Comparison of ENCODE assay signal across 14 cellular contexts in the genomic region with DNA sequence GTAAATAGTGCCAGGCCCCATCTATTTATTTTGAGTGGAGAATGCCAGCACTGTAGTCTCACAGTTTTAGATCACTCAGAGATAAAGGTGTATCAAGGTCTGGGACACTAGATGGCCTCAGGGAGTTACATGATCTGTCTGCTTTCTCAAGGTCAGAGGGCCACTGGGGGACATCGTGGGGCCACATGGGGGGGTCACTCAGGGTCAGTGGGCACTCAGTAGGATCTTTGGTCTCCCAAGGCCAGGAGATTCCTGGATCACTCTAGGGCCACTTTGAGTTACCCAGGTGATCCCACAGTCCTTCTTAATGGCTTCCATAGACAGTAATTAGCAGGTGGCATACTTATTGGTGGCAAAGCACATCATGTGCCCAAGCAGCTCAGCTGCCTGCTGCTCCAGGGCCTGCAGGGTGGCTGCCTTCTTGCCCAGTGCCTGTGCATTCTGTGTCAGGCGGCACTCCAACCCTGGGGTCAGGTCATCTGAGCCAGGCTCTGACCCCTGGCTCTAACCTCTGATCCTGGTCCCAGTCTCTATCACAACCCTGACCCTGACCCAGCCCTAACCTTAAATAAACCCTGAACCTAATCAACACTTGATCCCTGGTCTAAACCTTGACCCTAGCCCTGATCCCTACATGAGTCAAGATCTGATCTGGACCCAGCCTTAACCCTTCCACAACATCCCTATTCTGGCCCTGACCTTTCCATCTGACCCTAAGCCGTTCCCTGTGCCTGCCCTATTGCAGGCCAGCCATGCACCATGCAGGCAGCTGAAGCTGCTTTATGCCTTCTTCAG. TPM values are rescaled to one million over a fixed set of nuclear protein-coding genes. Genes with fewer than 3 reads are reported as not detected.
A peak's percentile ranks its signal among the peaks of the same experiment; 100 is the strongest.
DNase-seq lines count a peak whose midpoint lies in the region; ATAC-seq, FAIRE-seq and TF ChIP-seq lines count a peak whose summit lies in the region.
"Had no signal": no experiment of that assay in that cellular context is flagged by ENCODE, and none has a peak within 500 bp of the region (broad histone marks: within the 10 kb centered on the region; RNA-seq: fewer than 3 reads in every experiment).

No MANE protein-coding gene starts in this region.

- FAIRE-seq in urothelium cell line (lab: Jason Lieb, UNC) (no peak), GM19239 (lab: Jason Lieb, UNC) (no peak)
- FAIRE-seq: GM18507 had no signal

- H3K9ac ChIP-seq in liver (ENCODE audit: low read depth in 1 of 2, low read length in 2 of 2): no peak overlapping the region

- TF ChIP-seq CTCF in heart left ventricle (IDR thresholded peaks at IDR 0.05): peak in 1 of 12 donors; percentile 15
- no peak for TF ChIP-seq CTCF in breast epithelium (IDR thresholded peaks at IDR 0.05)
- TF ChIP-seq CTCF in liver (IDR thresholded peaks at IDR 0.05; ENCODE audit: low read depth, low read length, missing input control): no peak

- WGBS in heart left ventricle, 4 donors: 60 to 79% (median 64%) methylated on average over 2 to 3 of the region's 3 CpGs
- 25% methylated on average over 3 of the region's 3 CpGs for WGBS in liver

- TF ChIP-seq RAD21 in liver (IDR thresholded peaks at IDR 0.05): no peak

- H3K27me3 ChIP-seq in heart left ventricle (no peaks in the 10 kb centered on the region), breast epithelium (no peaks in the 10 kb centered on the region), liver (ENCODE audit: control insufficient read depth in 4 of 4, insufficient read depth in 4 of 4, low read length in 3 of 4) (no peaks in the 10 kb centered on the region)

- H3K4me1 ChIP-seq in heart left ventricle (peaks cover 8 to 40% (median 30%) of the 10 kb centered on the region in 12 donors), breast epithelium (peaks cover 5 to 10% of the 10 kb centered on the region in 2 donors), liver (ENCODE audit: control insufficient read depth in 4 of 4, insufficient read depth in 4 of 4, low read length in 3 of 4) (peaks cover 2 to 57% (median 51%) of the 10 kb centered on the region in 4 donors)

- no peak for ATAC-seq in heart left ventricle
- ATAC-seq in left ventricle myocardium superior: no peak
- no peak for ATAC-seq in HG02938 (IDR thresholded peaks at IDR 0.05; ENCODE audit: unreplicated experiment)

- H3K27ac ChIP-seq in heart left ventricle (peak overlapping the region in 11 of 12 donors; percentile 87 to 99 (median 94)), breast epithelium (peak overlapping the region; percentile 32 to 45), liver (ENCODE audit: low read depth in 1 of 2, low read length in 2 of 2) (no peak overlapping the region)

- DNase-seq in heart left ventricle: no peak
- no peak for DNase-seq in left ventricle myocardium superior
- no peak for DNase-seq in breast epithelium (ENCODE audit: low spot score in 2 of 2)
- DNase-seq in urothelium cell line (ENCODE audit: low spot score): peak; percentile 44
- no peak for DNase-seq in GM19239 (ENCODE audit: insufficient read length, low spot score)
- DNase-seq in stimulated activated CD4-positive, alpha-beta T cell treated with anti-CD3 and anti-CD28 coated beads, Interleukin-4, amount 100 ng/mL, for 24 hours: no peak
- DNase-seq: activated CD4-positive, alpha-beta memory T cell treated with anti-CD3 and anti-CD28 coated beads, Interleukin-2, amount 10 ng/mL, durations not matched to agents 7 days and 5 days; activated naive CD4-positive, alpha-beta T cell treated with anti-CD3 and anti-CD28 coated beads, Interleukin-2, amount 10 ng/mL, durations not matched to agents 7 days and 5 days; head of caudate nucleus; NCI-H526 had no signal

- H3K9me3 ChIP-seq in heart left ventricle (no peaks in the 10 kb centered on the region), breast epithelium (no peaks in the 10 kb centered on the region), liver (ENCODE audit: control insufficient read depth in 4 of 4, low read length in 3 of 4) (no peaks in the 10 kb centered on the region)

- TF ChIP-seq POLR2A in heart left ventricle (IDR thresholded peaks at IDR 0.05) (no peak), breast epithelium (IDR thresholded peaks at IDR 0.05) (no peak)

- intact Hi-C loops in heart left ventricle (cut with DNase I) (loop anchor here in 3 of 10 donors (5.0 to 10.0 kb wide), 3 partner anchors 33 to 540 kb away; a partner anchor contains a TSS), left ventricle myocardium superior (cut with micrococcal nuclease) (no loop called here), breast epithelium (cut with DNase I; ENCODE audit: low total_unique reads) (no loop called here)

- H3K36me3 ChIP-seq in heart left ventricle: peaks cover 0 to 16% (median 13%) of the 10 kb centered on the region in 9 donors
- no peaks in the 10 kb centered on the region for H3K36me3 ChIP-seq in breast epithelium
- H3K36me3 ChIP-seq in liver (ENCODE audit: control insufficient read depth in 4 of 4, insufficient read depth in 3 of 4, low read depth in 1 of 4, low read length in 3 of 4): no peaks in the 10 kb centered on the region

- H3K4me3 ChIP-seq in heart left ventricle (peak overlapping the region in 5 of 12 donors; percentile 77 to 90 (median 84)), breast epithelium (peak overlapping the region in 1 of 3 donors; percentile 89), liver (ENCODE audit: low read depth in 1 of 3, low read length in 3 of 3) (no peak overlapping the region)

TF ChIP-seq in liver, 16 proteins besides CTCF, POLR2A, EP300 and RAD21 (continues in another document):
- TF ChIP-seq FOXA2 (IDR thresholded peaks at IDR 0.05) (no peak), JUND (IDR thresholded peaks at IDR 0.05) (no peak), RXRA (IDR thresholded peaks at IDR 0.05) (peak; percentile 92 to 98), NR2F2 (IDR thresholded peaks at IDR 0.05) (peak; percentile 100), YY1 (IDR thresholded peaks at IDR 0.05) (no peak), SP1 (IDR thresholded peaks at IDR 0.05) (peak; percentile 52), FOXA1 (IDR thresholded peaks at IDR 0.05) (no peak), HNF4G (IDR thresholded peaks at IDR 0.05) (peak; percentile 75)
- TF ChIP-seq, protein P1, sequence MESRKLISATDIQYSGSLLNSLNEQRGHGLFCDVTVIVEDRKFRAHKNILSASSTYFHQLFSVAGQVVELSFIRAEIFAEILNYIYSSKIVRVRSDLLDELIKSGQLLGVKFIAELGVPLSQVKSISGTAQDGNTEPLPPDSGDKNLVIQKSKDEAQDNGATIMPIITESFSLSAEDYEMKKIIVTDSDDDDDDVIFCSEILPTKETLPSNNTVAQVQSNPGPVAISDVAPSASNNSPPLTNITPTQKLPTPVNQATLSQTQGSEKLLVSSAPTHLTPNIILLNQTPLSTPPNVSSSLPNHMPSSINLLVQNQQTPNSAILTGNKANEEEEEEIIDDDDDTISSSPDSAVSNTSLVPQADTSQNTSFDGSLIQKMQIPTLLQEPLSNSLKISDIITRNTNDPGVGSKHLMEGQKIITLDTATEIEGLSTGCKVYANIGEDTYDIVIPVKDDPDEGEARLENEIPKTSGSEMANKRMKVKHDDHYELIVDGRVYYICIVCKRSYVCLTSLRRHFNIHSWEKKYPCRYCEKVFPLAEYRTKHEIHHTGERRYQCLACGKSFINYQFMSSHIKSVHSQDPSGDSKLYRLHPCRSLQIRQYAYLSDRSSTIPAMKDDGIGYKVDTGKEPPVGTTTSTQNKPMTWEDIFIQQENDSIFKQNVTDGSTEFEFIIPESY (IDR thresholded peaks at IDR 0.05): no peak

RNA-seq across cellular contexts. Expression of a gene that starts 1.8 kb away (rescaled TPM):
- total RNA-seq in heart left ventricle (1,000 to 10,000 TPM in 2 of 9 donors, 100 to 1,000 TPM in 7; 488 to 1,265 (median 769) TPM), left ventricle myocardium superior (798 TPM), breast epithelium (100 to 1,000 TPM; 411 to 700 (median 540) TPM), liver (100 to 1,000 TPM; 134 TPM)
- polyA plus RNA-seq in heart left ventricle (100 to 1,000 TPM; 290 to 836 TPM), liver (100 to 1,000 TPM in 1 of 2 donors, 10 to 100 TPM in 1; 87.6 to 172 TPM)
- total RNA-seq: activated CD4-positive, alpha-beta memory T cell treated with anti-CD3 and anti-CD28 coated beads, Interleukin-2, amount 10 ng/mL, durations not matched to agents 7 days and 5 days; T-helper 1 cell treated with Interleukin-12 subunit alpha and Interleukin-12 subunit beta and Interleukin-4 antibody, amounts not matched to agents 30 ng/mL and 1 ng/mL, for 36 hours had no signal

RNA-seq across cellular contexts. Expression of a gene that starts 14.0 kb away (rescaled TPM):
- total RNA-seq in heart left ventricle: 10 to 100 TPM; 47.9 to 90.3 (median 63.1) TPM
- polyA plus RNA-seq in heart left ventricle: 10 to 100 TPM; 19.2 to 34.7 TPM
- 64.6 TPM for total RNA-seq in left ventricle myocardium superior
- 10 to 100 TPM; 49.2 to 57.2 (median 56.2) TPM for total RNA-seq in breast epithelium
- total RNA-seq in liver: 10 to 100 TPM; 36.4 to 39.6 TPM
- polyA plus RNA-seq in liver: 10 to 100 TPM in 1 of 2 donors, 1 to 10 TPM in 1; 8.1 to 18.3 TPM

RNA-seq across cellular contexts. Expression of a gene that starts 30.1 kb away (rescaled TPM):
- total RNA-seq in heart left ventricle (100 to 1,000 TPM; 145 to 221 (median 194) TPM), left ventricle myocardium superior (227 TPM), breast epithelium (100 to 1,000 TPM; 233 to 268 (median 252) TPM), liver (100 to 1,000 TPM; 192 to 226 TPM)
- polyA plus RNA-seq in heart left ventricle (100 to 1,000 TPM; 177 to 197 TPM), liver (10 to 100 TPM; 58.0 to 97.5 TPM)

RNA-seq across cellular contexts. Expression of a gene that starts 31.5 kb away (rescaled TPM):
- total RNA-seq in heart left ventricle (10 to 100 TPM in 7 of 9 donors, 1 to 10 TPM in 2; 9.7 to 24.0 (median 14.6) TPM), left ventricle myocardium superior (10.2 TPM), breast epithelium (10 to 100 TPM; 29.0 to 39.7 (median 31.8) TPM), liver (10 to 100 TPM in 1 of 2 donors, 1 to 10 TPM in 1; 6.1 to 10.4 TPM)
- polyA plus RNA-seq in heart left ventricle (10 to 100 TPM in 1 of 2 donors, 1 to 10 TPM in 1; 9.8 to 17.7 TPM), liver (10 to 100 TPM in 1 of 2 donors, 1 to 10 TPM in 1; 1.1 to 10.7 TPM)

RNA-seq across cellular contexts. Expression of a gene that starts 36.7 kb away (rescaled TPM):
- total RNA-seq in heart left ventricle (100 to 1,000 TPM in 7 of 9 donors, 10 to 100 TPM in 2; 96.9 to 138 (median 112) TPM), left ventricle myocardium superior (95.1 TPM), breast epithelium (100 to 1,000 TPM in 1 of 3 donors, 10 to 100 TPM in 2; 38.7 to 106 (median 46.2) TPM), liver (10 to 100 TPM in 1 of 2 donors, 1 to 10 TPM in 1; 9.2 to 17.1 TPM)
- polyA plus RNA-seq in heart left ventricle (100 to 1,000 TPM in 1 of 2 donors, 10 to 100 TPM in 1; 66.3 to 134 TPM), liver (1 to 10 TPM; 8.1 to 9.6 TPM)

Comparison
In these comparisons a context has a peak if more than half of its experiments do, and no peak if none do; other contexts are left out.
1. H3K27ac ChIP-seq: peak in heart left ventricle (11 of 12) and breast epithelium (2 of 2); none in liver (0 of 2).